ENCODE assay signal across 28 cellular contexts in genomic region chr1:10520497-10520896, GRCh38.
"Had no signal": no experiment of that assay in that cellular context is flagged by ENCODE, and none has a peak within 500 bp of the region (broad histone marks: within the 10 kb centered on the region; RNA-seq: fewer than 3 reads in every experiment).

No MANE protein-coding gene starts in this region.

- H3K27ac ChIP-seq: dorsolateral prefrontal cortex, epithelial cell of prostate, gastrocnemius medialis, heart left ventricle, neutrophil, pancreas, right lobe of liver, tibial artery had no signal

- H3K36me3 ChIP-seq: heart left ventricle, left lung, neutrophil, pancreas, right lobe of liver, stomach, tibial artery had no signal

- H3K27ac Mint-ChIP-seq: mesothelial cell of epicardium, progenitor cell of endocrine pancreas, type B pancreatic cell had no signal

- H3K36me3 Mint-ChIP-seq: natural killer cell treated with Interleukin-12 subunit alpha and Interleukin-12 subunit beta and Interleukin-15 and Interleukin-18, amount 100 ng/mL, for 72 hours had no signal

- H3K9me3 Mint-ChIP-seq: mesothelial cell of epicardium; naive B cell; natural killer cell treated with Interleukin-12 subunit alpha and Interleukin-12 subunit beta and Interleukin-15 and Interleukin-18, amount 100 ng/mL, for 72 hours; neural crest cell; type B pancreatic cell had no signal

- H3K9me3 ChIP-seq: gastrocnemius medialis, heart left ventricle, left lung, mucosa of descending colon, neutrophil, pancreas, right lobe of liver, stomach, tibial artery had no signal

- ATAC-seq: esophagus mucosa; gastrocnemius medialis; heart left ventricle; left cardiac atrium; left lung; mucosa of descending colon; natural killer cell treated with Interleukin-12 subunit alpha and Interleukin-12 subunit beta and Interleukin-15 and Interleukin-18, amount 100 ng/mL, for 72 hours; pancreas; right lobe of liver had no signal

- H3K27me3 ChIP-seq: dorsolateral prefrontal cortex, gastrocnemius medialis, heart left ventricle, left lung, neutrophil, pancreas, right lobe of liver, stomach, tibial artery had no signal

- DNase-seq: cortex of kidney; dorsolateral prefrontal cortex; effector CD4-positive, alpha-beta T cell; foreskin fibroblast; gastrocnemius medialis; heart left ventricle; hippocampal formation; left cardiac atrium; left lung; mesenchymal stem cell; mucosa of descending colon; naive B cell; pancreas; right lobe of liver; small intestine; stimulated activated CD4-positive, alpha-beta T cell treated with anti-CD3 and anti-CD28 coated beads, Interleukin-15, amount 100 ng/mL, for 24 hours; stimulated activated CD4-positive, alpha-beta T cell treated with anti-CD3 and anti-CD28 coated beads, Interleukin-2, amount 100 ng/mL, for 48 hours; stimulated activated naive CD4-positive, alpha-beta T cell treated with Interleukin-2 at 50 U/mL for 16 hours; stomach; tibial artery had no signal

- H3K27me3 Mint-ChIP-seq: naive B cell; natural killer cell treated with Interleukin-12 subunit alpha and Interleukin-12 subunit beta and Interleukin-15 and Interleukin-18, amount 100 ng/mL, for 72 hours; type B pancreatic cell had no signal

- H3K4me3 ChIP-seq: dorsolateral prefrontal cortex, gastrocnemius medialis, heart left ventricle, left lung, mucosa of descending colon, pancreas, right lobe of liver, stomach, tibial artery had no signal

- H3K4me3 Mint-ChIP-seq: mesothelial cell of epicardium; naive B cell; natural killer cell treated with Interleukin-12 subunit alpha and Interleukin-12 subunit beta and Interleukin-15 and Interleukin-18, amount 100 ng/mL, for 72 hours; neural crest cell; type B pancreatic cell had no signal
